In the genomic region with DNA sequence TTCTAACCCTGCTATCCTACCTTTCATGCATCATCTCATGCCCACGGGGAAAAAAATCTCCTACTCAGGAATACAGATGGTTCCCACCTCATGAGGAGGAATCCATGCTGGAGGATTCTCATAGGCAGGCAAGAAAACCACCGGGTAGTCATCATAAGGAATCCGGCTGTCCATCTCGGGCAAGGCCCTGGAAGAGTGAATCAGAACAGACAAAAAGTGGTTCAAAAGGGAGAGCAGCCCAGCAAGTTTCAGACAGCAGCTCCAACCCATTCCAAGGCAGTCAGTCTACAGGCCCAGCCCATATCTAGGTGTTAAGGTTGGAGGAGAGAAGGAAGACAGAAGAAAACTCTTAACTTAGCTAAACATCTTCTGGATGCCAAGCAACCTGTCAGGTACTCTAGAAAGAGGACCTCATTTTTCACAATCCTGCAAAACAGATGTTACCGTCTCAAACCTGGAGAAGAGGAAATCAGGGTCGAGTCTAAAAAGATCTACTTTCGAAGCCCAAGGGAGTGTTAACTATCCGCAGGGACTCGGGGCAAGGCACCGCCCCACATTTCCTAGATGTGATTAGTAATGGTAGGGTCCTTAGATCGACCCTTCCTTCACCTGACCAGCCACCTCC, we compare ENCODE assay signal across 8 cellular contexts. TPM values are rescaled to one million over a fixed set of nuclear protein-coding genes. Genes with fewer than 3 reads are reported as not detected.
DNase-seq lines count a peak whose midpoint lies in the region; ATAC-seq, FAIRE-seq and TF ChIP-seq lines count a peak whose summit lies in the region.

No MANE protein-coding gene starts in this region.

- no peaks in the 10 kb centered on the region for H3K27me3 ChIP-seq in GM06990 (replicated peaks; ENCODE audit: control insufficient read depth, insufficient read depth, low read length)
- H3K27me3 ChIP-seq in MG63, result no peaks in the 10 kb centered on the region
- H3K27me3 ChIP-seq in H1 (replicated peaks in 1 of 4; ENCODE audit: control insufficient read depth in 3 of 4, extremely low read depth in 1 of 4, insufficient read depth in 3 of 4, low read length in 3 of 4), result no peaks in the 10 kb centered on the region
- peaks cover 0 to 5% (median 0%) of the 10 kb centered on the region in 3 experiments for H3K27me3 ChIP-seq in neuronal stem cell (ENCODE audit: control insufficient read depth in 3 of 3, insufficient read depth in 3 of 3, low read depth in 1 of 3, low read length in 3 of 3)

- 31% methylated on average over 11 of the region's 11 CpGs; no CpG with 5 or more reads in 1 of the 2 experiments for WGBS in H1 (ENCODE audit: extremely low coverage in 1 of 2, insufficient coverage in 1 of 2, insufficient read length in 1 of 2, insufficient replicate concordance in 2 of 2, low coverage in 1 of 2, low lambda C conversion rate in 2 of 2, missing lambda C conversion rate in 1 of 2), 2 experiments
- WGBS in neuronal stem cell (ENCODE audit: extremely low coverage in 2 of 2, insufficient read length in 2 of 2, insufficient replicate concordance in 1 of 2), 2 donors, result no CpG with 5 or more reads among the region's 11 CpGs

- no peaks in the 10 kb centered on the region; a peak in 2 of 7 replicates for H3K4me1 ChIP-seq in H1 (replicated peaks in 1 of 4; ENCODE audit: control insufficient read depth in 3 of 4, insufficient read depth in 4 of 4, low read length in 3 of 4)
- H3K4me1 ChIP-seq in neuronal stem cell (ENCODE audit: control insufficient read depth in 2 of 2, insufficient read depth in 1 of 2, low read depth in 1 of 2, low read length in 2 of 2), result peaks cover 3% of the 10 kb centered on the region in 2 donors

- no peak overlapping the region for H3K23ac ChIP-seq in H1 (ENCODE audit: insufficient read length)
- peak overlapping the region; percentile 80 for H3K23ac ChIP-seq in neuronal stem cell (ENCODE audit: low read depth, low read length, poor library complexity)

- no peaks in the 10 kb centered on the region; the same call in 1 of the 2 replicates for H3K23me2 ChIP-seq in H1 (ENCODE audit: low read depth, low read length)

- no peaks in the 10 kb centered on the region for H4K20me1 ChIP-seq in H1 (replicated peaks in 1 of 2; ENCODE audit: control insufficient read depth in 1 of 2, insufficient read depth in 2 of 2, low read length in 2 of 2)

- H4K8ac ChIP-seq in H1 (ENCODE audit: extremely low read depth, insufficient read depth, low read length), result no peak overlapping the region
- no peak overlapping the region for H4K8ac ChIP-seq in neuronal stem cell (ENCODE audit: low read depth, low read length)

- no peak overlapping the region for H2BK120ac ChIP-seq in H1 (replicated peaks; ENCODE audit: low read depth, low read length)
- H2BK120ac ChIP-seq in neuronal stem cell (ENCODE audit: low read depth, low read length), result no peak overlapping the region

- H2AFZ ChIP-seq in H1 (ENCODE audit: low read length), result peak overlapping the region; percentile 88; the same call in 1 of the 2 replicates
- H2AFZ ChIP-seq in neuronal stem cell (ENCODE audit: low read length), result peak overlapping the region; percentile 93

- H3K27ac ChIP-seq in H1 (ENCODE audit: low read depth, low read length), result no peak overlapping the region
- no peak overlapping the region for H3K27ac ChIP-seq in neuronal stem cell (replicated peaks; ENCODE audit: low read length)

- no peak for FAIRE-seq in H1 (lab: Jason Lieb, UNC)

- no peak for TF ChIP-seq POLR2A in H1 (IDR thresholded peaks at IDR 0.05; ENCODE audit: control extremely low read depth in 1 of 2, low read depth in 2 of 2, low read length in 2 of 2)

- H4K91ac ChIP-seq in H1 (replicated peaks; ENCODE audit: insufficient read length, low read length) (no peak overlapping the region), neuronal stem cell (ENCODE audit: low read depth, low read length, poor library complexity) (no peak overlapping the region)

- H4K5ac ChIP-seq in H1 (ENCODE audit: insufficient read length, low read depth, low read length), result no peak overlapping the region

- H3K4ac ChIP-seq in H1 (replicated peaks; ENCODE audit: insufficient read length, low read depth, low read length) (no peak overlapping the region), neuronal stem cell (ENCODE audit: low read length) (no peak overlapping the region)

- H3K56ac ChIP-seq in H1 (replicated peaks; ENCODE audit: insufficient read length, low read depth, low read length), result no peak overlapping the region

- no peak overlapping the region; the same call in 1 of the 2 replicates for H2BK5ac ChIP-seq in H1 (ENCODE audit: low read depth, low read length)
- H2BK5ac ChIP-seq in neuronal stem cell (ENCODE audit: low read length), result no peak overlapping the region

- H2BK20ac ChIP-seq in H1 (ENCODE audit: low read length), result no peak overlapping the region

- H3K4me3 ChIP-seq in GM06990 (replicated peaks; ENCODE audit: low read depth, low read length), result peak overlapping the region; percentile 79
- H3K4me3 ChIP-seq in MG63, result peak overlapping the region; percentile 75
- H3K4me3 ChIP-seq in H1 (ENCODE audit: extremely low read depth in 1 of 4, insufficient read depth in 2 of 4, low read depth in 3 of 4, low read length in 4 of 4), result peak overlapping the region; percentile 71 to 91 (median 82)
- peak overlapping the region; percentile 92 for H3K4me3 ChIP-seq in neuronal stem cell (ENCODE audit: low read length in 2 of 2)

- TF ChIP-seq RAD21 in H1 (IDR thresholded peaks at IDR 0.05 in 1 of 2, conservative IDR thresholded peaks at IDR 0.05 in 1 of 2; ENCODE audit: low read depth in 2 of 2, low read length in 2 of 2), result no peak

- H2AK5ac ChIP-seq in H1 (ENCODE audit: low read depth, low read length) (no peak overlapping the region), neuronal stem cell (ENCODE audit: low read depth, low read length) (no peak overlapping the region)

- peaks cover 0 to 18% of the 10 kb centered on the region in 2 experiments; a peak in 2 of 4 replicates for H3K79me2 ChIP-seq in H1 (ENCODE audit: control insufficient read depth in 1 of 2, insufficient read depth in 2 of 2, low read length in 2 of 2)

- H2BK15ac ChIP-seq in H1 (ENCODE audit: low read length) (no peak overlapping the region), neuronal stem cell (ENCODE audit: low read length) (no peak overlapping the region)

- CTCF ChIA-PET in H1 (lab: Charles Lee; ENCODE audit: partially characterized antibody), result interaction anchor here (0.6 kb wide), 1 partner anchor 670 kb away, joined by 3 read pairs; no protein-coding TSS in a partner anchor

- no peak for ATAC-seq in HG03159 (IDR thresholded peaks at IDR 0.05; ENCODE audit: unreplicated experiment)

- no peaks in the 10 kb centered on the region; the same call in 1 of the 2 replicates for H3K79me1 ChIP-seq in H1 (ENCODE audit: low read depth, low read length)
- no peaks in the 10 kb centered on the region for H3K79me1 ChIP-seq in neuronal stem cell (ENCODE audit: low read depth, low read length)

- H3K9me3 ChIP-seq in MG63 (no peaks in the 10 kb centered on the region), H1 (ENCODE audit: insufficient read depth in 2 of 2, low read depth in 1 of 2, low read length in 1 of 2) (no peaks in the 10 kb centered on the region), neuronal stem cell (replicated peaks in 1 of 2; ENCODE audit: control insufficient read depth in 2 of 2, insufficient read depth in 1 of 2, low read depth in 1 of 2, low read length in 2 of 2) (no peaks in the 10 kb centered on the region)

- TF ChIP-seq CTCF in GM06990 (IDR thresholded peaks at IDR 0.05; ENCODE audit: insufficient read depth, low read length, poor library complexity, severe bottlenecking) (no peak), H1 (IDR thresholded peaks at IDR 0.05; ENCODE audit: control extremely low read depth in 1 of 3, insufficient read depth in 1 of 3, low read depth in 1 of 3, low read length in 3 of 3) (no peak)

- no peak overlapping the region for H3K14ac ChIP-seq in H1 (ENCODE audit: insufficient read length)
- H3K14ac ChIP-seq in neuronal stem cell (ENCODE audit: low read length), result no peak overlapping the region

- H3K36me3 ChIP-seq in GM06990 (ENCODE audit: control insufficient read depth, insufficient read depth, low read length) (no peaks in the 10 kb centered on the region), MG63 (peaks cover 10% of the 10 kb centered on the region), H1 (ENCODE audit: control insufficient read depth in 2 of 4, insufficient read depth in 4 of 4, low read length in 3 of 4) (peaks cover 0 to 8% (median 4%) of the 10 kb centered on the region in 4 experiments; a peak in 4 of 8 replicates), neuronal stem cell (replicated peaks in 1 of 2; ENCODE audit: control insufficient read depth in 2 of 2, insufficient read depth in 2 of 2, low read length in 2 of 2) (peaks cover 3 to 53% of the 10 kb centered on the region in 2 donors)

- no peak for TF ChIP-seq EP300 in H1 (IDR thresholded peaks at IDR 0.05; ENCODE audit: borderline replicate concordance in 1 of 2, low read depth in 2 of 2, low read length in 2 of 2)

- no peak for DNase-seq in GM06990 (ENCODE audit: extremely low read depth, insufficient read length)
- no peak for DNase-seq in MG63
- DNase-seq in H1 (ENCODE audit: low read depth in 1 of 2, low spot score in 2 of 2), result no peak
- no peak for DNase-seq in neuronal stem cell (ENCODE audit: low spot score)
- DNase-seq in posterior cingulate gyrus, result no peak
- no peak for DNase-seq in NCI-H510A (lab: John Stamatoyannopoulos, UW)
- DNase-seq in D341Med (ENCODE audit: low spot score), result no peak

- H3K4me2 ChIP-seq in H1 (ENCODE audit: insufficient read depth in 1 of 2, low read depth in 2 of 2, low read length in 2 of 2), result peak overlapping the region; percentile 69 to 72
- peak overlapping the region; percentile 37 for H3K4me2 ChIP-seq in neuronal stem cell (ENCODE audit: insufficient read depth, low read length, poor library complexity, severe bottlenecking)

- intact Hi-C loops in posterior cingulate gyrus (cut with DNase I), result no loop called here

- H3K18ac ChIP-seq in H1 (ENCODE audit: extremely low read depth, low read length) (peak overlapping the region; percentile 60; the same call in 1 of the 2 replicates), neuronal stem cell (ENCODE audit: low read length) (no peak overlapping the region)

- H3K9ac ChIP-seq in H1 (replicated peaks in 1 of 4; ENCODE audit: extremely low read depth in 1 of 4, low read depth in 3 of 4, low read length in 3 of 4) (peak overlapping the region in 3 of 4 experiments; percentile 45 to 67 (median 62); a peak in 4 of 7 replicates), neuronal stem cell (ENCODE audit: low read depth, low read length, poor library complexity) (peak overlapping the region; percentile 81)

- H2BK12ac ChIP-seq in H1 (ENCODE audit: low read depth, low read length), result no peak overlapping the region
- H2BK12ac ChIP-seq in neuronal stem cell (ENCODE audit: low read length), result no peak overlapping the region

- POLR2A ChIA-PET in H1 (lab: Charles Lee; ENCODE audit: partially characterized antibody), result interaction anchor here (0.8 kb wide), 2 partner anchors 25 to 27 kb away, joined by 3 to 4 read pairs; no protein-coding TSS in a partner anchor

RNA-seq across cellular contexts. Expression of a gene that starts 0.4 kb away (rescaled TPM):
- 80.6 and 82.4 TPM in 2 replicates for total RNA-seq in MG63 (2014; rRNA removed; shearing (Covaris generic); ENCODE audit: low replicate concordance)
- total RNA-seq in H1 (2021; fragmentation: NEBNext Ultra II Directional; extraction: Animal tissue kit (Norgen Biotek cat#: 25700)), result 29.1 and 31.5 TPM in 2 replicates
- polyA plus RNA-seq in H1 (2011; rRNA removed), result 37.6 and 55.9 TPM in 2 replicates
- polyA plus RNA-seq in H1 (2011; cell fraction: cytosol; rRNA removed), result 44.4 TPM
- 27.1 TPM for polyA plus RNA-seq in H1 (2011; cell fraction: nucleus; rRNA removed)
- polyA plus RNA-seq in H1 (2012, experiment 1 of 2), result 33.8 to 51.4 TPM (median 36.7 TPM) in 4 replicates
- 64.0 TPM for polyA plus RNA-seq in H1 (2012, experiment 2 of 2)
- polyA plus RNA-seq in H1 (2013, experiment 1 of 2), result 40.1 TPM
- polyA plus RNA-seq in H1 (2013, experiment 2 of 2), result 39.3 TPM
- 55.3 and 60.4 TPM in 2 replicates for polyA minus RNA-seq in H1 (2011; rRNA and poly(A)+ RNA removed)
- polyA minus RNA-seq in H1 (2011; cell fraction: cytosol; rRNA and poly(A)+ RNA removed), result 16.2 TPM
- polyA minus RNA-seq in H1 (2011; cell fraction: nucleus; rRNA and poly(A)+ RNA removed), result 22.5 TPM
- polyA plus RNA-seq in neuronal stem cell (2013, experiment 1 of 2), result 49.7 TPM
- polyA plus RNA-seq in neuronal stem cell (2013, experiment 2 of 2), result 47.3 TPM

RNA-seq across cellular contexts. Expression of a gene that starts 0.6 kb away (rescaled TPM):
- 26.6 and 30.0 TPM in 2 replicates for total RNA-seq in MG63 (2014; rRNA removed; shearing (Covaris generic); ENCODE audit: low replicate concordance)
- 35.7 and 36.6 TPM in 2 replicates for total RNA-seq in H1 (2021; fragmentation: NEBNext Ultra II Directional; extraction: Animal tissue kit (Norgen Biotek cat#: 25700))
- polyA plus RNA-seq in H1 (2011; rRNA removed), result 8.4 and 10.9 TPM in 2 replicates
- 19.0 TPM for polyA plus RNA-seq in H1 (2011; cell fraction: cytosol; rRNA removed)
- 14.6 TPM for polyA plus RNA-seq in H1 (2011; cell fraction: nucleus; rRNA removed)
- polyA plus RNA-seq in H1 (2012, experiment 1 of 2), result 20.8 to 31.2 TPM (median 25.3 TPM) in 4 replicates
- 2.4 TPM for polyA plus RNA-seq in H1 (2012, experiment 2 of 2)
- polyA plus RNA-seq in H1 (2013, experiment 1 of 2), result 18.7 TPM
- polyA plus RNA-seq in H1 (2013, experiment 2 of 2), result 17.2 TPM
- polyA minus RNA-seq in H1 (2011; rRNA and poly(A)+ RNA removed), result 21.9 TPM in 2 replicates
- polyA minus RNA-seq in H1 (2011; cell fraction: cytosol; rRNA and poly(A)+ RNA removed), result 14.0 TPM
- 21.5 TPM for polyA minus RNA-seq in H1 (2011; cell fraction: nucleus; rRNA and poly(A)+ RNA removed)
- 33.7 TPM for polyA plus RNA-seq in neuronal stem cell (2013, experiment 1 of 2)
- 33.5 TPM for polyA plus RNA-seq in neuronal stem cell (2013, experiment 2 of 2)

RNA-seq across cellular contexts. Expression of a gene that starts 7.3 kb away (rescaled TPM):
- not detected in 2 replicates for total RNA-seq in MG63 (2014; rRNA removed; shearing (Covaris generic); ENCODE audit: low replicate concordance)
- not detected in 2 replicates for total RNA-seq in H1 (2021; fragmentation: NEBNext Ultra II Directional; extraction: Animal tissue kit (Norgen Biotek cat#: 25700))
- not detected in 2 replicates for polyA plus RNA-seq in H1 (2011; rRNA removed)
- polyA plus RNA-seq in H1 (2011; cell fraction: cytosol; rRNA removed), result not detected
- polyA plus RNA-seq in H1 (2011; cell fraction: nucleus; rRNA removed), result not detected
- polyA plus RNA-seq in H1 (2012, experiment 1 of 2), result 0.28 TPM in 1 of 4 replicates, not detected in the others
- polyA plus RNA-seq in H1 (2012, experiment 2 of 2), result not detected
- polyA plus RNA-seq in H1 (2013, experiment 1 of 2), result not detected
- polyA plus RNA-seq in H1 (2013, experiment 2 of 2), result not detected
- not detected in 2 replicates for polyA minus RNA-seq in H1 (2011; rRNA and poly(A)+ RNA removed)
- polyA minus RNA-seq in H1 (2011; cell fraction: cytosol; rRNA and poly(A)+ RNA removed), result not detected
- not detected for polyA minus RNA-seq in H1 (2011; cell fraction: nucleus; rRNA and poly(A)+ RNA removed)
- polyA plus RNA-seq in neuronal stem cell (2013, experiment 1 of 2), result not detected
- not detected for polyA plus RNA-seq in neuronal stem cell (2013, experiment 2 of 2)

RNA-seq across cellular contexts. Expression of a gene that starts 21.1 kb away (rescaled TPM):
- total RNA-seq in MG63 (2014; rRNA removed; shearing (Covaris generic); ENCODE audit: low replicate concordance), result not detected in 2 replicates
- total RNA-seq in H1 (2021; fragmentation: NEBNext Ultra II Directional; extraction: Animal tissue kit (Norgen Biotek cat#: 25700)), result not detected in 2 replicates
- not detected in 2 replicates for polyA plus RNA-seq in H1 (2011; rRNA removed)
- polyA plus RNA-seq in H1 (2011; cell fraction: cytosol; rRNA removed), result not detected
- not detected for polyA plus RNA-seq in H1 (2011; cell fraction: nucleus; rRNA removed)
- polyA plus RNA-seq in H1 (2012, experiment 1 of 2), result not detected in 4 replicates
- not detected for polyA plus RNA-seq in H1 (2012, experiment 2 of 2)
- not detected for polyA plus RNA-seq in H1 (2013, experiment 1 of 2)
- not detected for polyA plus RNA-seq in H1 (2013, experiment 2 of 2)
- polyA minus RNA-seq in H1 (2011; rRNA and poly(A)+ RNA removed), result not detected in 2 replicates
- not detected for polyA minus RNA-seq in H1 (2011; cell fraction: cytosol; rRNA and poly(A)+ RNA removed)
- not detected for polyA minus RNA-seq in H1 (2011; cell fraction: nucleus; rRNA and poly(A)+ RNA removed)
- polyA plus RNA-seq in neuronal stem cell (2013, experiment 1 of 2), result not detected
- not detected for polyA plus RNA-seq in neuronal stem cell (2013, experiment 2 of 2)

RNA-seq across cellular contexts. Expression of a gene that starts 29.3 kb away (rescaled TPM):
- not detected in 2 replicates for total RNA-seq in MG63 (2014; rRNA removed; shearing (Covaris generic); ENCODE audit: low replicate concordance)
- total RNA-seq in H1 (2021; fragmentation: NEBNext Ultra II Directional; extraction: Animal tissue kit (Norgen Biotek cat#: 25700)), result not detected in 2 replicates
- 0.38 and 0.55 TPM in 2 replicates for polyA plus RNA-seq in H1 (2011; rRNA removed)
- 0.08 TPM for polyA plus RNA-seq in H1 (2011; cell fraction: cytosol; rRNA removed)
- polyA plus RNA-seq in H1 (2011; cell fraction: nucleus; rRNA removed), result 2.0 TPM
- 0.11 TPM in 1 of 4 replicates, not detected in the others for polyA plus RNA-seq in H1 (2012, experiment 1 of 2)
- polyA plus RNA-seq in H1 (2012, experiment 2 of 2), result not detected
- 0.08 TPM for polyA plus RNA-seq in H1 (2013, experiment 1 of 2)
- 0.06 TPM for polyA plus RNA-seq in H1 (2013, experiment 2 of 2)
- 0.76 and 0.82 TPM in 2 replicates for polyA minus RNA-seq in H1 (2011; rRNA and poly(A)+ RNA removed)
- polyA minus RNA-seq in H1 (2011; cell fraction: cytosol; rRNA and poly(A)+ RNA removed), result not detected
- 1.00 TPM for polyA minus RNA-seq in H1 (2011; cell fraction: nucleus; rRNA and poly(A)+ RNA removed)
- polyA plus RNA-seq in neuronal stem cell (2013, experiment 1 of 2), result 0.06 TPM
- polyA plus RNA-seq in neuronal stem cell (2013, experiment 2 of 2), result 0.03 TPM
